In genomic region chr2:183035298-183035953, GRCh38 we compare ENCODE assay signal across 10 cellular contexts. TPM values are rescaled to one million over a fixed set of nuclear protein-coding genes. Genes with fewer than 3 reads are reported as not detected.
A peak's percentile ranks its signal among the peaks of the same experiment; 100 is the strongest.
DNase-seq lines count a peak whose midpoint lies in the region; ATAC-seq, FAIRE-seq and TF ChIP-seq lines count a peak whose summit lies in the region.
"Had no signal": no experiment of that assay in that cellular context is flagged by ENCODE, and none has a peak within 500 bp of the region (broad histone marks: within the 10 kb centered on the region; RNA-seq: fewer than 3 reads in every experiment).

No MANE protein-coding gene starts in this region.

- no peak overlapping the region for H3K18ac ChIP-seq in H1 (ENCODE audit: extremely low read depth, low read length)

- no peak for ATAC-seq in activated naive CD4-positive, alpha-beta T cell treated with anti-CD3 and anti-CD28 coated beads, Interleukin-2, amount 50 U/mL, for 72 hours
- ATAC-seq in HG02610 (IDR thresholded peaks at IDR 0.05; ENCODE audit: unreplicated experiment) (no peak), HG03135 (IDR thresholded peaks at IDR 0.05; ENCODE audit: unreplicated experiment) (no peak)

- H3K4me1 Mint-ChIP-seq in CD8-positive, alpha-beta memory T cell = peaks cover 32 to 48% (median 35%) of the 10 kb centered on the region in 3 donors

- no peak for DNase-seq in CD8-positive, alpha-beta memory T cell
- peak; percentile 76 for DNase-seq in LHCN-M2 (ENCODE audit: low read depth)
- no peak for DNase-seq in H1 (ENCODE audit: low read depth in 1 of 2, low spot score in 2 of 2)
- no peak for DNase-seq in activated naive CD4-positive, alpha-beta T cell treated with anti-CD3 and anti-CD28 coated beads, Interleukin-2, amount 50 U/mL, for 72 hours (ENCODE audit: low spot score in 2 of 2)
- DNase-seq in T-helper 9 cell = no peak
- DNase-seq: hypothalamus had no signal

- H3K27ac ChIP-seq in CD8-positive, alpha-beta memory T cell (ENCODE audit: low read depth, low read length) = peak overlapping the region; percentile 60
- no peak overlapping the region for H3K27ac ChIP-seq in H1 (ENCODE audit: low read depth, low read length)

- H2BK15ac ChIP-seq in H1 (ENCODE audit: low read length) = no peak overlapping the region

- no peak overlapping the region for H4K5ac ChIP-seq in H1 (ENCODE audit: insufficient read length, low read depth, low read length)

- H3K27me3 ChIP-seq in CD8-positive, alpha-beta memory T cell (ENCODE audit: insufficient read depth, low read length, poor library complexity, severe bottlenecking) = peaks cover 15% of the 10 kb centered on the region
- H3K27me3 ChIP-seq in H1 (replicated peaks in 1 of 4; ENCODE audit: control insufficient read depth in 3 of 4, extremely low read depth in 1 of 4, insufficient read depth in 3 of 4, low read length in 3 of 4) (no peaks in the 10 kb centered on the region), neuron (ENCODE audit: insufficient read depth, low read length) (no peaks in the 10 kb centered on the region)

- no peaks in the 10 kb centered on the region for H3K36me3 Mint-ChIP-seq in CD8-positive, alpha-beta memory T cell
- no peaks in the 10 kb centered on the region for H3K36me3 Mint-ChIP-seq in activated naive CD4-positive, alpha-beta T cell treated with anti-CD3 and anti-CD28 coated beads, Interleukin-2, amount 50 U/mL, for 72 hours

- TF ChIP-seq RAD21 in H1 (IDR thresholded peaks at IDR 0.05 in 1 of 2, conservative IDR thresholded peaks at IDR 0.05 in 1 of 2; ENCODE audit: low read depth in 2 of 2, low read length in 2 of 2) = no peak

- FAIRE-seq in H1 (lab: Jason Lieb, UNC) = no peak
- FAIRE-seq: TTC549 had no signal

- H3K14ac ChIP-seq in H1 (ENCODE audit: insufficient read length) = no peak overlapping the region

- H2BK20ac ChIP-seq in H1 (ENCODE audit: low read length) = no peak overlapping the region

- H3K4me3 Mint-ChIP-seq in CD8-positive, alpha-beta memory T cell = peak overlapping the region in 1 of 7 donors; percentile 3

- peaks cover 6% of the 10 kb centered on the region; the same call in 1 of the 2 replicates for H3K23me2 ChIP-seq in H1 (ENCODE audit: low read depth, low read length)

- TF ChIP-seq CTCF in H1 (IDR thresholded peaks at IDR 0.05; ENCODE audit: control extremely low read depth in 1 of 3, insufficient read depth in 1 of 3, low read depth in 1 of 3, low read length in 3 of 3) = no peak

- H3K4me2 ChIP-seq in H1 (ENCODE audit: insufficient read depth in 1 of 2, low read depth in 2 of 2, low read length in 2 of 2) = peak overlapping the region; percentile 68 to 74

- 50% methylated on average over 2 of the region's 2 CpGs; no CpG with 5 or more reads in 1 of the 2 experiments for WGBS in H1 (ENCODE audit: extremely low coverage in 1 of 2, insufficient coverage in 1 of 2, insufficient read length in 1 of 2, insufficient replicate concordance in 2 of 2, low coverage in 1 of 2, low lambda C conversion rate in 2 of 2, missing lambda C conversion rate in 1 of 2), 2 experiments

- peaks cover 12 to 54% of the 10 kb centered on the region in 2 donors for H3K27me3 Mint-ChIP-seq in CD8-positive, alpha-beta memory T cell

- no peak overlapping the region for H2AFZ ChIP-seq in H1 (ENCODE audit: low read length)
- H2AFZ ChIP-seq in neuron (ENCODE audit: low read depth, low read length) = no peak overlapping the region

- no peak overlapping the region for H3K23ac ChIP-seq in H1 (ENCODE audit: insufficient read length)

- H3K27ac Mint-ChIP-seq in CD8-positive, alpha-beta memory T cell = peak overlapping the region in 1 of 8 donors; percentile 52
- no peak overlapping the region for H3K27ac Mint-ChIP-seq in activated naive CD4-positive, alpha-beta T cell treated with anti-CD3 and anti-CD28 coated beads, Interleukin-2, amount 50 U/mL, for 72 hours

- POLR2A ChIA-PET in CD8-positive, alpha-beta memory T cell (lab: Charles Lee) = interaction anchor here (0.7 kb wide), 1 partner anchor 32 kb away, joined by 5 read pairs; no protein-coding TSS in a partner anchor
- POLR2A ChIA-PET in H1 (lab: Charles Lee; ENCODE audit: partially characterized antibody) = no interaction called here

- no peak overlapping the region for H2BK12ac ChIP-seq in H1 (ENCODE audit: low read depth, low read length)

- no peak overlapping the region for H3K4ac ChIP-seq in H1 (replicated peaks; ENCODE audit: insufficient read length, low read depth, low read length)

- TF ChIP-seq EP300 in H1 (IDR thresholded peaks at IDR 0.05; ENCODE audit: borderline replicate concordance in 1 of 2, low read depth in 2 of 2, low read length in 2 of 2) = no peak

- no peak overlapping the region for H4K91ac ChIP-seq in H1 (replicated peaks; ENCODE audit: insufficient read length, low read length)

- no peak overlapping the region for H2AK5ac ChIP-seq in H1 (ENCODE audit: low read depth, low read length)

- H2BK5ac ChIP-seq in H1 (ENCODE audit: low read depth, low read length) = no peak overlapping the region

- peaks cover 4 to 9% of the 10 kb centered on the region in 2 experiments for H4K20me1 ChIP-seq in H1 (replicated peaks in 1 of 2; ENCODE audit: control insufficient read depth in 1 of 2, insufficient read depth in 2 of 2, low read length in 2 of 2)

- no peak overlapping the region for H3K56ac ChIP-seq in H1 (replicated peaks; ENCODE audit: insufficient read length, low read depth, low read length)

- no peak for TF ChIP-seq POLR2A in H1 (IDR thresholded peaks at IDR 0.05; ENCODE audit: control extremely low read depth in 1 of 2, low read depth in 2 of 2, low read length in 2 of 2)

- no peak overlapping the region for H3K9ac ChIP-seq in H1 (replicated peaks in 1 of 4; ENCODE audit: extremely low read depth in 1 of 4, low read depth in 3 of 4, low read length in 3 of 4)

- no peaks in the 10 kb centered on the region for H3K9me3 Mint-ChIP-seq in CD8-positive, alpha-beta memory T cell
- no peaks in the 10 kb centered on the region for H3K9me3 Mint-ChIP-seq in activated naive CD4-positive, alpha-beta T cell treated with anti-CD3 and anti-CD28 coated beads, Interleukin-2, amount 50 U/mL, for 72 hours

- H4K8ac ChIP-seq in H1 (ENCODE audit: extremely low read depth, insufficient read depth, low read length) = no peak overlapping the region

- CTCF ChIA-PET in CD8-positive, alpha-beta memory T cell (lab: Charles Lee) = no interaction called here
- CTCF ChIA-PET in H1 (lab: Charles Lee; ENCODE audit: partially characterized antibody) = interaction anchor here (0.6 kb wide), 1 partner anchor 188 kb away, joined by 4 read pairs; no protein-coding TSS in a partner anchor

- H3K79me1 ChIP-seq in H1 (ENCODE audit: low read depth, low read length) = no peaks in the 10 kb centered on the region

- no peak overlapping the region for H2BK120ac ChIP-seq in H1 (replicated peaks; ENCODE audit: low read depth, low read length)

- H3K4me1 ChIP-seq in CD8-positive, alpha-beta memory T cell (ENCODE audit: insufficient read depth, low read length) = peaks cover 30% of the 10 kb centered on the region
- peaks cover 0 to 3% (median 1%) of the 10 kb centered on the region in 4 experiments; a peak in 3 of 7 replicates for H3K4me1 ChIP-seq in H1 (replicated peaks in 1 of 4; ENCODE audit: control insufficient read depth in 3 of 4, insufficient read depth in 4 of 4, low read length in 3 of 4)
- H3K4me1 ChIP-seq in neuron (ENCODE audit: insufficient read depth, low read length) = peaks cover 25% of the 10 kb centered on the region

- H3K79me2 ChIP-seq in H1 (ENCODE audit: control insufficient read depth in 1 of 2, insufficient read depth in 2 of 2, low read length in 2 of 2) = peaks cover 34 to 72% of the 10 kb centered on the region in 2 experiments

- H3K4me3 ChIP-seq in CD8-positive, alpha-beta memory T cell (ENCODE audit: low read length) = no peak overlapping the region
- peak overlapping the region in 3 of 4 experiments; percentile 86 to 96 (median 95); a peak in 5 of 8 replicates for H3K4me3 ChIP-seq in H1 (ENCODE audit: extremely low read depth in 1 of 4, insufficient read depth in 2 of 4, low read depth in 3 of 4, low read length in 4 of 4)
- H3K4me3 ChIP-seq in neuron (ENCODE audit: low read length) = peak overlapping the region; percentile 99

- no peaks in the 10 kb centered on the region for H3K36me3 ChIP-seq in CD8-positive, alpha-beta memory T cell (ENCODE audit: insufficient read depth, low read length)
- H3K36me3 ChIP-seq in H1 (ENCODE audit: control insufficient read depth in 2 of 4, insufficient read depth in 4 of 4, low read length in 3 of 4) = no peaks in the 10 kb centered on the region
- no peaks in the 10 kb centered on the region for H3K36me3 ChIP-seq in neuron (ENCODE audit: insufficient read depth, low read length)

- no peaks in the 10 kb centered on the region for H3K9me3 ChIP-seq in CD8-positive, alpha-beta memory T cell (ENCODE audit: low read length)
- H3K9me3 ChIP-seq in H1 (ENCODE audit: insufficient read depth in 2 of 2, low read depth in 1 of 2, low read length in 1 of 2) (no peaks in the 10 kb centered on the region), neuron (ENCODE audit: low read length) (no peaks in the 10 kb centered on the region)

RNA-seq across cellular contexts. Expression of gene NCKAP1, which starts 2.8 kb away (rescaled TPM):
- total RNA-seq in CD8-positive, alpha-beta memory T cell = 1 to 10 TPM; 6.2 to 8.7 TPM
- 0.51 TPM for polyA plus RNA-seq in CD8-positive, alpha-beta memory T cell
- total RNA-seq in LHCN-M2 (2014; rRNA removed) = 146 and 168 TPM in 2 replicates
- 51.1 TPM for polyA plus RNA-seq in LHCN-M2 (2012)
- 153 and 173 TPM in 2 replicates for total RNA-seq in H1 (2021; fragmentation: NEBNext Ultra II Directional; extraction: Animal tissue kit (Norgen Biotek cat#: 25700))
- polyA plus RNA-seq in H1 (2011; rRNA removed) = 48.5 and 90.8 TPM in 2 replicates
- 86.9 TPM for polyA plus RNA-seq in H1 (2011; cell fraction: cytosol; rRNA removed)
- polyA plus RNA-seq in H1 (2011; cell fraction: nucleus; rRNA removed) = 26.9 TPM
- polyA plus RNA-seq in H1 (2012, experiment 1 of 2) = 70.8 to 102 TPM (median 91.1 TPM) in 4 replicates
- 7.8 TPM for polyA plus RNA-seq in H1 (2012, experiment 2 of 2)
- polyA plus RNA-seq in H1 (2013, experiment 1 of 2) = 71.3 TPM
- 74.7 TPM for polyA plus RNA-seq in H1 (2013, experiment 2 of 2)
- polyA minus RNA-seq in H1 (2011; rRNA and poly(A)+ RNA removed) = 126 and 193 TPM in 2 replicates
- polyA minus RNA-seq in H1 (2011; cell fraction: cytosol; rRNA and poly(A)+ RNA removed) = 68.0 TPM
- 138 TPM for polyA minus RNA-seq in H1 (2011; cell fraction: nucleus; rRNA and poly(A)+ RNA removed)
- total RNA-seq in activated naive CD4-positive, alpha-beta T cell treated with anti-CD3 and anti-CD28 coated beads, Interleukin-2, amount 50 U/mL, for 72 hours = 10 to 100 TPM in 1 of 2 donors, 1 to 10 TPM in 1; 6.8 to 13.2 TPM

RNA-seq across cellular contexts. Expression of gene DUSP19, which starts 43.1 kb away (rescaled TPM):
- total RNA-seq in CD8-positive, alpha-beta memory T cell = 1 to 10 TPM; 3.5 to 3.6 TPM
- polyA plus RNA-seq in CD8-positive, alpha-beta memory T cell = 0.76 TPM
- total RNA-seq in LHCN-M2 (2014; rRNA removed) = 2.8 and 3.5 TPM in 2 replicates
- polyA plus RNA-seq in LHCN-M2 (2012) = 0.87 TPM
- 2.1 and 2.3 TPM in 2 replicates for total RNA-seq in H1 (2021; fragmentation: NEBNext Ultra II Directional; extraction: Animal tissue kit (Norgen Biotek cat#: 25700))
- polyA plus RNA-seq in H1 (2011; rRNA removed) = 0.53 and 0.73 TPM in 2 replicates
- 0.71 TPM for polyA plus RNA-seq in H1 (2011; cell fraction: cytosol; rRNA removed)
- 1.1 TPM for polyA plus RNA-seq in H1 (2011; cell fraction: nucleus; rRNA removed)
- 0.42 to 1.7 TPM (median 0.61 TPM) in 4 replicates for polyA plus RNA-seq in H1 (2012, experiment 1 of 2)
- 0.09 TPM for polyA plus RNA-seq in H1 (2012, experiment 2 of 2)
- 0.91 TPM for polyA plus RNA-seq in H1 (2013, experiment 1 of 2)
- polyA plus RNA-seq in H1 (2013, experiment 2 of 2) = 0.74 TPM
- 1.3 and 1.5 TPM in 2 replicates for polyA minus RNA-seq in H1 (2011; rRNA and poly(A)+ RNA removed)
- polyA minus RNA-seq in H1 (2011; cell fraction: cytosol; rRNA and poly(A)+ RNA removed) = 0.81 TPM
- polyA minus RNA-seq in H1 (2011; cell fraction: nucleus; rRNA and poly(A)+ RNA removed) = 2.2 TPM
- 1 to 10 TPM; 1.8 to 3.8 TPM for total RNA-seq in activated naive CD4-positive, alpha-beta T cell treated with anti-CD3 and anti-CD28 coated beads, Interleukin-2, amount 50 U/mL, for 72 hours

Comparison
In these comparisons a context has a peak if more than half of its experiments do, and no peak if none do; other contexts are left out.
1. RNA of gene NCKAP1, which starts 2.8 kb away (total RNA-seq): 153 to 173 TPM in H1 and 146 to 168 TPM in LHCN-M2; 6.8 to 13.2 TPM in activated naive CD4-positive, alpha-beta T cell treated with anti-CD3 and anti-CD28 coated beads, Interleukin-2, amount 50 U/mL, for 72 hours and 6.2 to 8.7 TPM in CD8-positive, alpha-beta memory T cell; every median in the first group is over 10 times any median in the second.